Comparison of ENCODE assay signal across 26 cellular contexts in genomic region chr6:170188571-170189001, GRCh38.
DNase-seq lines count a peak whose midpoint lies in the region; TF ChIP-seq lines count a peak whose summit lies in the region.
"Had no signal": no experiment of that assay in that cellular context is flagged by ENCODE, and none has a peak within 500 bp of the region (broad histone marks: within the 10 kb centered on the region; RNA-seq: fewer than 3 reads in every experiment).

No MANE protein-coding gene starts in this region.

- no peak for TF ChIP-seq POLR2A in prostate gland (IDR thresholded peaks at IDR 0.05)

- WGBS in prostate gland = 40% methylated on average over 6 of the region's 6 CpGs

- TF ChIP-seq CTCF in colonic mucosa (IDR thresholded peaks at IDR 0.05) (no peak), prostate gland (IDR thresholded peaks at IDR 0.05) (no peak), BE2C (IDR thresholded peaks at IDR 0.05; ENCODE audit: low read depth, low read length) (no peak)

- CTCF ChIA-PET in activated CD4-positive, alpha-beta T cell treated with anti-CD3 and anti-CD28 coated beads, Interleukin-2, amount 10 ng/mL, durations not matched to agents 7 days and 5 days (lab: Charles Lee) = no interaction called here

- H3K9me3 Mint-ChIP-seq in activated CD4-positive, alpha-beta T cell treated with anti-CD3 and anti-CD28 coated beads, Interleukin-2, amount 10 ng/mL, durations not matched to agents 7 days and 5 days = peaks cover 1% of the 10 kb centered on the region
- H3K9me3 Mint-ChIP-seq in activated CD4-positive, alpha-beta T cell treated with anti-CD3 and anti-CD28 coated beads, Interleukin-2, amount 10 ng/mL, durations not matched to agents 24 days and 14 days = peaks cover 2% of the 10 kb centered on the region

- no peaks in the 10 kb centered on the region for H3K36me3 Mint-ChIP-seq in activated CD4-positive, alpha-beta T cell treated with anti-CD3 and anti-CD28 coated beads, Interleukin-2, amount 10 ng/mL, durations not matched to agents 7 days and 5 days (ENCODE audit: low read depth)
- H3K36me3 Mint-ChIP-seq in activated CD4-positive, alpha-beta T cell treated with anti-CD3 and anti-CD28 coated beads, Interleukin-2, amount 10 ng/mL, durations not matched to agents 24 days and 14 days (ENCODE audit: low read depth) = no peaks in the 10 kb centered on the region
- H3K36me3 Mint-ChIP-seq: activated naive CD8-positive, alpha-beta T cell; CD8-positive, alpha-beta T cell; IgD-negative memory B cell had no signal

- H3K27ac Mint-ChIP-seq in activated CD4-positive, alpha-beta T cell treated with anti-CD3 and anti-CD28 coated beads, Interleukin-2, amount 10 ng/mL, durations not matched to agents 7 days and 5 days = no peak overlapping the region
- no peak overlapping the region for H3K27ac Mint-ChIP-seq in activated CD4-positive, alpha-beta T cell treated with anti-CD3 and anti-CD28 coated beads, Interleukin-2, amount 10 ng/mL, durations not matched to agents 24 days and 14 days
- H3K27ac Mint-ChIP-seq: activated naive CD8-positive, alpha-beta T cell; activated T-helper 1 cell treated with anti-CD3 and anti-CD28 coated beads, Interleukin-12 subunit alpha, Interleukin-12 subunit beta, Interleukin-2, Interleukin-4 antibody, amounts not matched to agents 30 ng/mL and 10 ng/mL and 1 ng/mL, durations not matched to agents 14 hours and 24 hours and 36 hours; CD8-positive, alpha-beta T cell; HFFc6; IgD-negative memory B cell; stimulated activated naive B cell treated with anti-CD40 and anti-IgM and Interleukin-4, amounts not matched to agents 10 μg/mL and 1 μg/mL and 100 μg/mL, for 72 hours had no signal

- intact Hi-C loops in activated CD4-positive, alpha-beta T cell treated with anti-CD3 and anti-CD28 coated beads, Interleukin-2, amount 10 ng/mL, durations not matched to agents 24 days and 14 days (cut with micrococcal nuclease) = no loop called here
- intact Hi-C loops in colonic mucosa (cut with DNase I) (no loop called here), prostate gland (cut with DNase I) (no loop called here)

- H3K9ac ChIP-seq in colonic mucosa (ENCODE audit: low read depth in 2 of 2, low read length in 2 of 2) = no peak overlapping the region
- H3K9ac ChIP-seq: GM23248 had no signal

- H3K27me3 ChIP-seq in colonic mucosa = no peaks in the 10 kb centered on the region
- H3K27me3 ChIP-seq in prostate gland (replicated peaks; ENCODE audit: insufficient read depth) = no peaks in the 10 kb centered on the region
- H3K27me3 ChIP-seq in BE2C = no peaks in the 10 kb centered on the region
- H3K27me3 ChIP-seq: ascending aorta had no signal

- no peak overlapping the region for H3K4me3 Mint-ChIP-seq in activated CD4-positive, alpha-beta T cell treated with anti-CD3 and anti-CD28 coated beads, Interleukin-2, amount 10 ng/mL, durations not matched to agents 7 days and 5 days
- H3K4me3 Mint-ChIP-seq in activated CD4-positive, alpha-beta T cell treated with anti-CD3 and anti-CD28 coated beads, Interleukin-2, amount 10 ng/mL, durations not matched to agents 24 days and 14 days = no peak overlapping the region
- H3K4me3 Mint-ChIP-seq: activated naive CD8-positive, alpha-beta T cell; activated T-helper 1 cell treated with anti-CD3 and anti-CD28 coated beads, Interleukin-12 subunit alpha, Interleukin-12 subunit beta, Interleukin-2, Interleukin-4 antibody, amounts not matched to agents 30 ng/mL and 10 ng/mL and 1 ng/mL, durations not matched to agents 14 hours and 24 hours and 36 hours; CD8-positive, alpha-beta T cell; HFFc6; IgD-negative memory B cell; stimulated activated naive B cell treated with anti-CD40 and anti-IgM and Interleukin-4, amounts not matched to agents 10 μg/mL and 1 μg/mL and 100 μg/mL, for 72 hours had no signal

- H3K4me3 ChIP-seq in colonic mucosa (no peak overlapping the region), prostate gland (no peak overlapping the region), BE2C (ENCODE audit: low read depth, low read length) (no peak overlapping the region)
- H3K4me3 ChIP-seq: ascending aorta, GM23248 had no signal

- H3K27me3 Mint-ChIP-seq in activated CD4-positive, alpha-beta T cell treated with anti-CD3 and anti-CD28 coated beads, Interleukin-2, amount 10 ng/mL, durations not matched to agents 7 days and 5 days = no peaks in the 10 kb centered on the region
- no peaks in the 10 kb centered on the region for H3K27me3 Mint-ChIP-seq in activated CD4-positive, alpha-beta T cell treated with anti-CD3 and anti-CD28 coated beads, Interleukin-2, amount 10 ng/mL, durations not matched to agents 24 days and 14 days
- H3K27me3 Mint-ChIP-seq: activated naive CD8-positive, alpha-beta T cell had no signal

- POLR2A ChIA-PET in activated CD4-positive, alpha-beta T cell treated with anti-CD3 and anti-CD28 coated beads, Interleukin-2, amount 10 ng/mL, durations not matched to agents 7 days and 5 days (lab: Charles Lee) = no interaction called here

- H3K4me1 Mint-ChIP-seq in activated CD4-positive, alpha-beta T cell treated with anti-CD3 and anti-CD28 coated beads, Interleukin-2, amount 10 ng/mL, durations not matched to agents 7 days and 5 days = no peaks in the 10 kb centered on the region
- H3K4me1 Mint-ChIP-seq in activated CD4-positive, alpha-beta T cell treated with anti-CD3 and anti-CD28 coated beads, Interleukin-2, amount 10 ng/mL, durations not matched to agents 24 days and 14 days = no peaks in the 10 kb centered on the region
- H3K4me1 Mint-ChIP-seq: IgD-negative memory B cell had no signal

- H3K9me3 ChIP-seq in colonic mucosa = no peaks in the 10 kb centered on the region
- H3K9me3 ChIP-seq in prostate gland = no peaks in the 10 kb centered on the region
- H3K9me3 ChIP-seq in BE2C = no peaks in the 10 kb centered on the region; the same call in 1 of the 2 replicates

- H3K36me3 ChIP-seq in colonic mucosa (no peaks in the 10 kb centered on the region), prostate gland (no peaks in the 10 kb centered on the region), BE2C (no peaks in the 10 kb centered on the region)
- H3K36me3 ChIP-seq: ascending aorta had no signal

- DNase-seq in activated CD4-positive, alpha-beta T cell treated with anti-CD3 and anti-CD28 coated beads, Interleukin-2, amount 10 ng/mL, durations not matched to agents 7 days and 5 days = peak; percentile 4
- no peak for DNase-seq in activated CD4-positive, alpha-beta T cell treated with anti-CD3 and anti-CD28 coated beads, Interleukin-2, amount 10 ng/mL, durations not matched to agents 24 days and 14 days
- peak; percentile 93 for DNase-seq in NCI-H1092 treated with DMSO at 0.1 percent for 48 hours (lab: John Stamatoyannopoulos, UW)
- peak; percentile 4 for DNase-seq in colonic mucosa
- peak; percentile 6 for DNase-seq in prostate gland (ENCODE audit: low spot score)
- no peak for DNase-seq in NCI-H526 (lab: John Stamatoyannopoulos, UW)
- no peak for DNase-seq in SKM-1 (lab: John Stamatoyannopoulos, UW; ENCODE audit: unreplicated experiment)
- DNase-seq in BE2C = no peak
- DNase-seq: 8988T; activated CD4-positive, CD25-positive, alpha-beta regulatory T cell treated with anti-CD3 and anti-CD28 coated beads, Interleukin-2, amount 50 U/mL, for 72 hours; AML-193; GF-D8; glutamatergic neuron; GM23248; HFFc6; NCI-H1417; NCI-H2107; NCI-H510A treated with DMSO at 0.1 percent for 48 hours; stimulated activated CD4-positive, alpha-beta T cell treated with anti-CD3 and anti-CD28 coated beads, Interleukin-12 subunit alpha, Interleukin-12 subunit beta, amount 100 ng/mL, for 4 hours; stimulated activated CD4-positive, alpha-beta T cell treated with anti-CD3 and anti-CD28 coated beads, Interleukin-4, amount 100 ng/mL, for 24 hours; stimulated activated naive B cell treated with anti-CD40 and anti-IgM and Interleukin-4, amounts not matched to agents 10 μg/mL and 1 μg/mL and 100 μg/mL, for 72 hours had no signal

- no peak overlapping the region for H3K27ac ChIP-seq in colonic mucosa
- H3K27ac ChIP-seq in prostate gland = no peak overlapping the region
- H3K27ac ChIP-seq: ascending aorta, GM23248 had no signal

- H3K4me1 ChIP-seq in colonic mucosa (no peaks in the 10 kb centered on the region), prostate gland (replicated peaks) (no peaks in the 10 kb centered on the region), BE2C (no peaks in the 10 kb centered on the region)
- H3K4me1 ChIP-seq: ascending aorta had no signal

Comparison
In these comparisons a context has a peak if more than half of its experiments do, and no peak if none do; other contexts are left out.
1. DNase-seq: peak in activated CD4-positive, alpha-beta T cell treated with anti-CD3 and anti-CD28 coated beads, Interleukin-2, amount 10 ng/mL, durations not matched to agents 7 days and 5 days (single experiment), NCI-H1092 treated with DMSO at 0.1 percent for 48 hours (single experiment), colonic mucosa (single experiment) and prostate gland (single experiment); none in activated CD4-positive, alpha-beta T cell treated with anti-CD3 and anti-CD28 coated beads, Interleukin-2, amount 10 ng/mL, durations not matched to agents 24 days and 14 days (single experiment), NCI-H526 (0 of 2), SKM-1 (single experiment) and BE2C (single experiment).